In the genomic region with DNA sequence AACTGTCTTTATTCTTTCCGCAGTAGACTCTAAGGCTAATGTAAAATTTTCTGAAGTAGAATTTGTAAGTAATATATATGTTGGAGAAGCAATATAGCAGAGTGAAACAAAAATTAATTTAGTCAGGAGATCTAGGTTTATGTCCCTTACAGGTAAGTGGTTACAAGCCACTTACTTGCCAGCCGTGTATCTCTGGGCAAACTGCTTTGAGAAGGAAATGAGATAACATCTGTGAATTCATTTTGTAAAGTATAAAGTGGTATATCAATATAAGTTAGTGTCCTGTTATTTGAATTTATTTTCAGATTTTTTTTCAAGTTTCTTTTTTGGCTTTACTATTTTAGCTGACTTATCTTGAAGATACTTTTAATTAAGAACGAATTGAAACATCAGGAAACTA, we compare ENCODE assay signal across 33 cellular contexts. TPM values are rescaled to one million over a fixed set of nuclear protein-coding genes. Genes with fewer than 3 reads are reported as not detected.
"Had no signal": no experiment of that assay in that cellular context is flagged by ENCODE, and none has a peak within 500 bp of the region (broad histone marks: within the 10 kb centered on the region; RNA-seq: fewer than 3 reads in every experiment).

No MANE protein-coding gene starts in this region.

- FAIRE-seq: endothelial cell of umbilical vein, urothelium cell line had no signal

- H3K4me3 ChIP-seq: coronary artery, esophagus muscularis mucosa, gastroesophageal sphincter, heart left ventricle, hepatocyte, left lung, mucosa of descending colon, right atrium auricular region, thoracic aorta, tibial nerve, upper lobe of left lung had no signal

- H3K9ac ChIP-seq: parathyroid adenoma had no signal

- H3K9me3 ChIP-seq: esophagus muscularis mucosa, gastroesophageal sphincter, heart left ventricle, left lung, mucosa of descending colon, neutrophil, right atrium auricular region, thoracic aorta, tibial nerve, upper lobe of left lung had no signal

- H3K27me3 ChIP-seq: esophagus muscularis mucosa, foreskin keratinocyte, gastroesophageal sphincter, heart left ventricle, hepatocyte, left lung, neutrophil, right atrium auricular region, tibial nerve, upper lobe of left lung had no signal

- H3K4me2 ChIP-seq: hepatocyte had no signal

- H3K4me1 ChIP-seq: foreskin keratinocyte, left lung, parathyroid adenoma, right atrium auricular region had no signal

- H3K27ac ChIP-seq: coronary artery, esophagus muscularis mucosa, foreskin keratinocyte, gastroesophageal sphincter, heart left ventricle, hepatocyte, left lung, neutrophil, parathyroid adenoma, right atrium auricular region, thoracic aorta, tibial nerve, upper lobe of left lung had no signal

- DNase-seq: dermis blood vessel endothelial cell; effector memory CD4-positive, alpha-beta T cell; foreskin keratinocyte; heart left ventricle; left cardiac atrium; left lung; mesenchymal stem cell; mucosa of descending colon; naive B cell; stimulated activated CD4-positive, alpha-beta T cell treated with anti-CD3 and anti-CD28 coated beads, Interleukin-2, amount 100 ng/mL, for 24 hours; stimulated activated CD4-positive, alpha-beta T cell treated with anti-CD3 and anti-CD28 coated beads, Interleukin-4, amount 100 ng/mL, for 24 hours; upper lobe of left lung had no signal

- H3K36me3 ChIP-seq: esophagus muscularis mucosa, gastroesophageal sphincter, heart left ventricle, left lung, neutrophil, right atrium auricular region, thoracic aorta, tibial nerve, upper lobe of left lung had no signal

- H2AFZ ChIP-seq: hepatocyte, parathyroid adenoma had no signal

- H3K79me2 ChIP-seq: hepatocyte, parathyroid adenoma had no signal

RNA-seq across cellular contexts. Expression of gene DAZL, which starts 5.5 kb away (rescaled TPM):
- total RNA-seq: dermis blood vessel endothelial cell; endothelial cell of umbilical vein; epithelial cell of proximal tubule; esophagus muscularis mucosa; fibroblast of lung; foreskin keratinocyte; gastroesophageal sphincter; heart left ventricle; kidney epithelial cell; left cardiac atrium; left lung; lung microvascular endothelial cell; mesothelial cell of epicardium; natural killer cell treated with Interleukin-12 subunit alpha and Interleukin-12 subunit beta and Interleukin-15 and Interleukin-18, amount 100 ng/mL, for 72 hours; neural crest cell; omental fat pad; progenitor cell of endocrine pancreas; right atrium auricular region; sciatic nerve; thoracic aorta; tibial nerve; upper lobe of left lung had no signal
- polyA plus RNA-seq: endothelial cell of umbilical vein, foreskin keratinocyte, heart left ventricle, hepatocyte had no signal
